Comparison of ENCODE assay signal across 2 cellular contexts in genomic region chr20:23409800-23410199, GRCh38.
TF ChIP-seq lines count a peak whose summit lies in the region.

No MANE protein-coding gene starts in this region.

TF ChIP-seq in GM23338, 12 proteins besides CTCF, POLR2A, EP300 and RAD21:
- TF ChIP-seq ZNF462 (CRISPR knock-in tag; IDR thresholded peaks at IDR 0.05) (no peak), JUNB (IDR thresholded peaks at IDR 0.05; ENCODE audit: unreplicated experiment) (no peak), CREB1 (CRISPR knock-in tag; IDR thresholded peaks at IDR 0.05; ENCODE audit: low read depth) (no peak), EZH2 (IDR thresholded peaks at IDR 0.05; ENCODE audit: low read depth, unreplicated experiment) (no peak), ZNF331 (CRISPR knock-in tag; IDR thresholded peaks at IDR 0.05; ENCODE audit: low read depth) (no peak), REST (IDR thresholded peaks at IDR 0.05; ENCODE audit: unreplicated experiment) (no peak), POLR2AphosphoS5 (IDR thresholded peaks at IDR 0.05; ENCODE audit: low read depth) (no peak), ZNF114 (CRISPR knock-in tag; IDR thresholded peaks at IDR 0.05) (no peak), ETS1 (IDR thresholded peaks at IDR 0.05) (no peak), NANOG (IDR thresholded peaks at IDR 0.05; ENCODE audit: borderline replicate concordance) (no peak), EZH2phosphoT487 (IDR thresholded peaks at IDR 0.05; ENCODE audit: unreplicated experiment) (no peak), STAT1 (IDR thresholded peaks at IDR 0.05; ENCODE audit: unreplicated experiment) (no peak)

TF ChIP-seq in H1, 55 proteins besides CTCF, POLR2A, EP300 and RAD21:
- TF ChIP-seq TCF12 (IDR thresholded peaks at IDR 0.05; ENCODE audit: low read depth, low read length) (peak; percentile 69; the same call in 1 of the 2 replicates), PHF8 (conservative IDR thresholded peaks at IDR 0.05; ENCODE audit: low read depth, low read length) (no peak), POLR2AphosphoS5 (IDR thresholded peaks at IDR 0.05; ENCODE audit: low read depth, low read length) (0 out of 2 replicates have a peak, but pooled peaks have one; percentile 43), MAX (IDR thresholded peaks at IDR 0.05) (no peak), JUND (IDR thresholded peaks at IDR 0.05; ENCODE audit: low read length) (no peak), CREB1 (IDR thresholded peaks at IDR 0.05) (no peak), SIX5 (IDR thresholded peaks at IDR 0.05; ENCODE audit: low read depth, low read length) (no peak), JUN (IDR thresholded peaks at IDR 0.05; ENCODE audit: low read depth, low read length) (no peak), SIRT6 (IDR thresholded peaks at IDR 0.05; ENCODE audit: low read length) (no peak)
TF ChIP-seq in H1: peak in this region for 2.
